ENCODE assay signal across 8 cellular contexts in the genomic region with DNA sequence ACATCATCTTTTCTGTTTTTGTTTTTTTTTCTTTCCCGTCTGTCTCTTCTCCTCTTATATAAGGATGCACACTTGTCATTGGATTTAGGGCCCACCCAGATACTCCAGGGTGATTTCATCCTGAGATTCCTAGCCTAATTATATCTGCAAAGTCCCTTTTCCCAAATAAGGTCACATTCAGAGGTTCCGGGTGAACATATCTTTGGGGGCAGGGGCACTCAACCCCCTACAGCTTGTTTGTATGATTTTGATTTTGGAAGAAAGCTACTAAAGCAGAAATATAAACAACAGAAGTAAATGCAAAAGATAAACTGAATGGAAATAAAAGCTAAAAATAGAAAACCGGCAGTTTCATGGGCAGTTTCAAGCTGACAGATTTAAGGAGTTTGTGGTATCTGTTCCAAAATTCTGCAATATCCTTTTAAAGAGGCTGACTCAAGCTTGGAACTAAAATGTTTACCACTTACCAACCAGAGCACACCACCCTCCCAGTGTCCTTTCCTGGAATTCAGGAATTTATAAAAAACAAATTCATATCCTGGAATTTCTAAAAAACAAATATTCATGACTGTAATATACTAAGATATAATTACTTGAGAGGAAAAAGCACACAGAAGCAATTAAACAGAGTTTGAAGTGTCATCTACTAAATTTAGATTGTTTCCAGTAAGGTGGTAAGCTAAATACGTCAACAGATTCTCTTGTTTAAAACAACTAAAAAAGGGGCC.
DNase-seq lines count a peak whose midpoint lies in the region; ATAC-seq and TF ChIP-seq lines count a peak whose summit lies in the region.

No MANE protein-coding gene starts in this region.

- intact Hi-C loops in thyroid gland (cut with DNase I) = no loop called here

- WGBS in thyroid gland, 2 donors = 44 to 69% methylated on average over 4 of the region's 4 CpGs

- peaks cover 6% of the 10 kb centered on the region for H3K27me3 Mint-ChIP-seq in activated CD4-positive, alpha-beta T cell treated with anti-CD3 and anti-CD28 coated beads, Interleukin-2, amount 10 ng/mL, durations not matched to agents 7 days and 5 days
- peaks cover 3% of the 10 kb centered on the region for H3K27me3 Mint-ChIP-seq in activated naive CD8-positive, alpha-beta T cell treated with anti-CD3 and anti-CD28 coated beads for 36 hours
- H3K27me3 Mint-ChIP-seq in T-cell = no peaks in the 10 kb centered on the region
- no peaks in the 10 kb centered on the region for H3K27me3 Mint-ChIP-seq in naive thymus-derived CD8-positive, alpha-beta T cell

- no peak for DNase-seq in activated CD4-positive, alpha-beta T cell treated with anti-CD3 and anti-CD28 coated beads, Interleukin-2, amount 10 ng/mL, durations not matched to agents 7 days and 5 days
- no peak for DNase-seq in activated CD4-positive, alpha-beta T cell treated with anti-CD3 and anti-CD28 coated beads, Interleukin-2, amount 50 U/mL, for 48 hours
- DNase-seq in activated naive CD8-positive, alpha-beta T cell treated with anti-CD3 and anti-CD28 coated beads for 36 hours = no peak
- no peak for DNase-seq in right atrium auricular region (ENCODE audit: low spot score)
- DNase-seq in thyroid gland = no peak
- DNase-seq in T-cell = no peak
- DNase-seq in naive thymus-derived CD8-positive, alpha-beta T cell = no peak

- no peak overlapping the region for H3K4me3 Mint-ChIP-seq in activated CD4-positive, alpha-beta T cell treated with anti-CD3 and anti-CD28 coated beads, Interleukin-2, amount 10 ng/mL, durations not matched to agents 7 days and 5 days
- H3K4me3 Mint-ChIP-seq in activated naive CD8-positive, alpha-beta T cell treated with anti-CD3 and anti-CD28 coated beads for 36 hours = no peak overlapping the region
- H3K4me3 Mint-ChIP-seq in T-cell = no peak overlapping the region
- H3K4me3 Mint-ChIP-seq in naive thymus-derived CD8-positive, alpha-beta T cell = no peak overlapping the region

- H3K36me3 Mint-ChIP-seq in activated CD4-positive, alpha-beta T cell treated with anti-CD3 and anti-CD28 coated beads, Interleukin-2, amount 10 ng/mL, durations not matched to agents 7 days and 5 days (ENCODE audit: low read depth) = no peaks in the 10 kb centered on the region
- H3K36me3 Mint-ChIP-seq in activated naive CD8-positive, alpha-beta T cell treated with anti-CD3 and anti-CD28 coated beads for 36 hours = peaks cover 2% of the 10 kb centered on the region
- no peaks in the 10 kb centered on the region for H3K36me3 Mint-ChIP-seq in T-cell
- H3K36me3 Mint-ChIP-seq in naive thymus-derived CD8-positive, alpha-beta T cell = peaks cover 0 to 2% (median 0%) of the 10 kb centered on the region in 3 donors

- peaks cover 38% of the 10 kb centered on the region for H3K4me1 Mint-ChIP-seq in activated CD4-positive, alpha-beta T cell treated with anti-CD3 and anti-CD28 coated beads, Interleukin-2, amount 10 ng/mL, durations not matched to agents 7 days and 5 days
- peaks cover 40% of the 10 kb centered on the region for H3K4me1 Mint-ChIP-seq in activated naive CD8-positive, alpha-beta T cell treated with anti-CD3 and anti-CD28 coated beads for 36 hours
- H3K4me1 Mint-ChIP-seq in T-cell = peaks cover 0 to 8% (median 0%) of the 10 kb centered on the region in 3 donors
- peaks cover 0 to 6% (median 1%) of the 10 kb centered on the region in 4 donors for H3K4me1 Mint-ChIP-seq in naive thymus-derived CD8-positive, alpha-beta T cell

- H3K9me3 ChIP-seq in right atrium auricular region (no peaks in the 10 kb centered on the region), thyroid gland (no peaks in the 10 kb centered on the region)

- H3K27ac Mint-ChIP-seq in activated CD4-positive, alpha-beta T cell treated with anti-CD3 and anti-CD28 coated beads, Interleukin-2, amount 10 ng/mL, durations not matched to agents 7 days and 5 days = peak overlapping the region; percentile 67
- peak overlapping the region; percentile 73 for H3K27ac Mint-ChIP-seq in activated naive CD8-positive, alpha-beta T cell treated with anti-CD3 and anti-CD28 coated beads for 36 hours
- H3K27ac Mint-ChIP-seq in T-cell = peak overlapping the region in 1 of 2 donors; percentile 24
- no peak overlapping the region for H3K27ac Mint-ChIP-seq in naive thymus-derived CD8-positive, alpha-beta T cell

- POLR2A ChIA-PET in activated CD4-positive, alpha-beta T cell treated with anti-CD3 and anti-CD28 coated beads, Interleukin-2, amount 10 ng/mL, durations not matched to agents 7 days and 5 days (lab: Charles Lee) = interaction anchor here (1.2 kb wide), 1 partner anchor 41 kb away, joined by 4 read pairs; no protein-coding TSS in a partner anchor
- POLR2A ChIA-PET in T-cell (lab: Charles Lee) = no interaction called here
- POLR2A ChIA-PET in naive thymus-derived CD8-positive, alpha-beta T cell (lab: Charles Lee) = interaction anchor here (0.6 kb wide), 1 partner anchor 662 kb away, joined by 4 read pairs; no protein-coding TSS in a partner anchor

- no peak overlapping the region for H3K4me3 ChIP-seq in right atrium auricular region
- H3K4me3 ChIP-seq in thyroid gland (replicated peaks in 1 of 3) = no peak overlapping the region

- CTCF ChIA-PET in activated CD4-positive, alpha-beta T cell treated with anti-CD3 and anti-CD28 coated beads, Interleukin-2, amount 10 ng/mL, durations not matched to agents 7 days and 5 days (lab: Charles Lee) = interaction anchor here (0.7 to 1.6 kb wide), 6 partner anchors 11 to 664 kb away, joined by 3 to 8 read pairs (median 3); no protein-coding TSS in a partner anchor
- CTCF ChIA-PET in T-cell (lab: Charles Lee) = no interaction called here

- ATAC-seq in T-cell (replicated peaks in 1 of 4) (no peak), GM19328 (IDR thresholded peaks at IDR 0.05; ENCODE audit: unreplicated experiment) (no peak)
- ATAC-seq in naive thymus-derived CD8-positive, alpha-beta T cell = no peak

- no peaks in the 10 kb centered on the region for H3K27me3 ChIP-seq in right atrium auricular region
- H3K27me3 ChIP-seq in thyroid gland = no peaks in the 10 kb centered on the region

- H3K4me1 ChIP-seq in right atrium auricular region (peaks cover 0 to 5% of the 10 kb centered on the region in 2 donors), thyroid gland (peaks cover 18 to 46% of the 10 kb centered on the region in 2 donors)

- no peak for TF ChIP-seq CTCF in right atrium auricular region (IDR thresholded peaks at IDR 0.05)
- TF ChIP-seq CTCF in thyroid gland (IDR thresholded peaks at IDR 0.05) = no peak

- no peaks in the 10 kb centered on the region for H3K9me3 Mint-ChIP-seq in activated CD4-positive, alpha-beta T cell treated with anti-CD3 and anti-CD28 coated beads, Interleukin-2, amount 10 ng/mL, durations not matched to agents 7 days and 5 days
- no peaks in the 10 kb centered on the region for H3K9me3 Mint-ChIP-seq in activated naive CD8-positive, alpha-beta T cell treated with anti-CD3 and anti-CD28 coated beads for 36 hours
- no peaks in the 10 kb centered on the region for H3K9me3 Mint-ChIP-seq in T-cell
- no peaks in the 10 kb centered on the region for H3K9me3 Mint-ChIP-seq in naive thymus-derived CD8-positive, alpha-beta T cell

- peak overlapping the region; percentile 64 to 66 for H3K27ac ChIP-seq in right atrium auricular region
- peak overlapping the region; percentile 79 to 81 (median 80) for H3K27ac ChIP-seq in thyroid gland

- no peak for TF ChIP-seq POLR2A in thyroid gland (IDR thresholded peaks at IDR 0.05)

- H3K36me3 ChIP-seq in right atrium auricular region (no peaks in the 10 kb centered on the region), thyroid gland (no peaks in the 10 kb centered on the region)

Comparison
In these comparisons a context has a peak if more than half of its experiments do, and no peak if none do; other contexts are left out.
1. H3K27ac Mint-ChIP-seq: peak in activated CD4-positive, alpha-beta T cell treated with anti-CD3 and anti-CD28 coated beads, Interleukin-2, amount 10 ng/mL, durations not matched to agents 7 days and 5 days (single experiment) and activated naive CD8-positive, alpha-beta T cell treated with anti-CD3 and anti-CD28 coated beads for 36 hours (single experiment); none in naive thymus-derived CD8-positive, alpha-beta T cell (0 of 10).
2. POLR2A ChIA-PET loops: an anchor here in activated CD4-positive, alpha-beta T cell treated with anti-CD3 and anti-CD28 coated beads, Interleukin-2, amount 10 ng/mL, durations not matched to agents 7 days and 5 days (1.2 kb wide) and naive thymus-derived CD8-positive, alpha-beta T cell (0.6 kb wide); none called in T-cell.